Comparison of ENCODE assay signal across 21 cellular contexts in genomic region chr9:479316-479715, GRCh38.
"Had no signal": no experiment of that assay in that cellular context is flagged by ENCODE, and none has a peak within 500 bp of the region (broad histone marks: within the 10 kb centered on the region; RNA-seq: fewer than 3 reads in every experiment).

No MANE protein-coding gene starts in this region.

- H3K4me3 ChIP-seq: body of pancreas, spleen, thyroid gland, upper lobe of right lung had no signal

- H3K9me3 ChIP-seq: body of pancreas, thyroid gland, upper lobe of right lung had no signal

- H3K27me3 ChIP-seq: body of pancreas, spleen, thyroid gland, upper lobe of right lung had no signal

- H3K27ac ChIP-seq: spleen, thyroid gland, upper lobe of right lung, VCaP had no signal

- DNase-seq: activated CD4-positive, alpha-beta memory T cell treated with anti-CD3 and anti-CD28 coated beads, Interleukin-2, amount 10 ng/mL, durations not matched to agents 7 days and 5 days; activated CD4-positive, alpha-beta T cell treated with anti-CD3 and anti-CD28 coated beads, Interleukin-2, amount 10 ng/mL, durations not matched to agents 24 days and 14 days; activated effector memory CD4-positive, alpha-beta T cell treated with Interleukin-2 at 50 U/mL for 16 hours; activated naive CD4-positive, alpha-beta T cell treated with anti-CD3 and anti-CD28 coated beads, Interleukin-2, amount 10 ng/mL, durations not matched to agents 7 days and 5 days; activated naive CD8-positive, alpha-beta T cell treated with anti-CD3 and anti-CD28 coated beads, Interleukin-2, amount 50 U/mL, for 24 hours; activated T-cell treated with anti-CD3 and anti-CD28 coated beads, Interleukin-2, amount 50 U/mL, for 72 hours; body of pancreas; erythroblast; foreskin fibroblast; left colon; mesendoderm; naive B cell; spleen; stimulated activated CD4-positive, alpha-beta T cell treated with anti-CD3 and anti-CD28 coated beads, Interleukin-4, amount 100 ng/mL, for 24 hours; stimulated activated naive CD8-positive, alpha-beta T cell treated with anti-CD3 and anti-CD28 coated beads, Interleukin-15, Interleukin-2, amounts not matched to agents 100 U/mL and 50 U/mL, for 24 hours; SW 1271; T-helper 17 cell; thyroid gland; upper lobe of right lung had no signal

- H3K4me1 ChIP-seq: spleen, thyroid gland, upper lobe of right lung had no signal

- H3K36me3 ChIP-seq: thyroid gland, upper lobe of right lung had no signal

- ATAC-seq: activated CD4-positive, CD25-positive, alpha-beta regulatory T cell treated with anti-CD3 and anti-CD28 coated beads, Interleukin-2, amount 50 U/mL, for 24 hours; activated naive CD8-positive, alpha-beta T cell treated with anti-CD3 and anti-CD28 coated beads, Interleukin-2, amount 50 U/mL, for 24 hours; activated T-cell treated with anti-CD3 and anti-CD28 coated beads, Interleukin-2, amount 50 U/mL, for 72 hours; body of pancreas; left colon; stimulated activated naive CD8-positive, alpha-beta T cell treated with anti-CD3 and anti-CD28 coated beads, Interleukin-15, Interleukin-2, amounts not matched to agents 100 U/mL and 50 U/mL, for 24 hours; T-helper 17 cell; upper lobe of right lung had no signal
